In the genomic region with DNA sequence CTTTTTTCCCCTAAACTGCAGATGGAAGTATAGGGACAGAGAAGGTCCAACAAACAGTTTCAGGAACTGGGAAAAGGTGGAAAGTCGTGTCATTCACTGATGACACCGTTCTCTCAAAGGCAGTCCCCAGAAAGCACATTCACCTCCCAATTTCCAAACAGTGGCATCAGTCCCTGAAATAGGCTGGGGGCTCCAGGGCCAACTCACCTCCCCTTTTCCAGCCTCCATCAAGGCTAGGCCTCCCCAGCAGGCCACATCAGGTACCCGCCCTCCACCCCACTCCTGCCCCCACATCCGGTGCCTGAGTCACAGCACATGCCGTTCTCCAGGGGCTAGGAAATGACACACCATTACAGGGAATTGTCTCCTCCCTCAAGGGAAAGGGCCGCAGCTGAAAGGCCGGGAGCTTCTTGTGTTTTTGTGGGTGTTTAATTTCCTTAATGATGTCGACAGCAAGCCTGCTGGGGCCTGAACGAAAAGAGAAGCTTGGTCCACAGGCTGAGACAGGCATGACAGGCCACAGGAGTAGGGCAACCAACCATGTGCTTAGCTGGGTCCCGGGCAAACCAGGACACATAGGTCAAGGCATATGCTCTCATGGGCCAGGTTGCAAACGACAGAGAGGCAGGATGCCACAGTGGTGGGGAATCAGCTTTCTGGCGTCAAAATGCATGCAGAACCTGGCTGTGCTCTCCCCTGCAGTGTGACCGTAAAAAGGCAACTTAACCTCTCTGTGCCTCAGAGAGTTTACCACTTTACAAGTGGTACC, we compare ENCODE assay signal across 8 cellular contexts. TPM values are rescaled to one million over a fixed set of nuclear protein-coding genes. Genes with fewer than 3 reads are reported as not detected.
DNase-seq lines count a peak whose midpoint lies in the region; ATAC-seq and TF ChIP-seq lines count a peak whose summit lies in the region.

No MANE protein-coding gene starts in this region.

- no peak for TF ChIP-seq CTCF in CD4-positive, alpha-beta T cell (IDR thresholded peaks at IDR 0.05)

- H3K27me3 Mint-ChIP-seq in CD4-positive, alpha-beta T cell, result no peaks in the 10 kb centered on the region

- peaks cover 72% of the 10 kb centered on the region for H3K4me1 Mint-ChIP-seq in CD4-positive, alpha-beta T cell (ENCODE audit: low read depth)

- peak in 9 of 10 experiments; percentile 15 to 53 (median 40) for DNase-seq in CD4-positive, alpha-beta T cell
- DNase-seq in NCI-H1436 treated with DMSO at 0.1 percent for 48 hours (lab: John Stamatoyannopoulos, UW), result peak; percentile 83
- peak; percentile 34 to 51 for DNase-seq in activated CD4-positive, alpha-beta T cell treated with anti-CD3 and anti-CD28 coated beads, Interleukin-2, amount 50 U/mL, for 24 hours (ENCODE audit: low read depth in 1 of 2, low spot score in 1 of 2)
- DNase-seq in dermis microvascular lymphatic vessel endothelial cell (ENCODE audit: low read depth in 2 of 2), result peak; percentile 93 to 98
- DNase-seq in lung microvascular endothelial cell (ENCODE audit: low read depth in 2 of 2), result peak; percentile 95 to 98
- peak; percentile 22 for DNase-seq in stimulated activated CD8-positive, alpha-beta memory T cell treated with anti-CD3 and anti-CD28 coated beads, Interleukin-12 subunit alpha, Interleukin-12 subunit beta, amount 100 ng/mL, for 1 hour (ENCODE audit: low read depth)
- DNase-seq in cerebellar nuclear complex (lab: John Stamatoyannopoulos, UW), result no peak

- no peaks in the 10 kb centered on the region for H3K9me3 Mint-ChIP-seq in CD4-positive, alpha-beta T cell

- peak overlapping the region; percentile 38 for H3K4me3 Mint-ChIP-seq in CD4-positive, alpha-beta T cell

- peak overlapping the region; percentile 37 for H3K27ac ChIP-seq in CD4-positive, alpha-beta T cell (ENCODE audit: low read depth, low read length)

- H3K9me3 ChIP-seq in CD4-positive, alpha-beta T cell (ENCODE audit: control insufficient read depth, low read length), result no peaks in the 10 kb centered on the region

- POLR2A ChIA-PET in CD4-positive, alpha-beta T cell (lab: Charles Lee), result interaction anchor here (1.5 kb wide), 1 partner anchor 39 kb away, joined by 9 read pairs; a partner anchor contains a TSS

- peaks cover 25% of the 10 kb centered on the region for H3K36me3 Mint-ChIP-seq in CD4-positive, alpha-beta T cell (ENCODE audit: low read depth)

- H3K27ac Mint-ChIP-seq in CD4-positive, alpha-beta T cell, result peak overlapping the region; percentile 81

- ATAC-seq in CD4-positive, alpha-beta T cell (ENCODE audit: poor library complexity), result peak; percentile 75
- ATAC-seq in GM21390 (IDR thresholded peaks at IDR 0.05; ENCODE audit: unreplicated experiment), result no peak

- intact Hi-C loops in CD4-positive, alpha-beta T cell (cut with DNase I, micrococcal nuclease), result loop anchor here in 1 of 2 experiments (5.0 kb wide), 1 partner anchor 35 kb away; no protein-coding TSS in a partner anchor

- no peaks in the 10 kb centered on the region for H3K27me3 ChIP-seq in CD4-positive, alpha-beta T cell (ENCODE audit: control insufficient read depth, insufficient read depth, low read length)

- CTCF ChIA-PET in CD4-positive, alpha-beta T cell (lab: Charles Lee), result interaction anchor here (1.0 to 2.4 kb wide), 3 partner anchors 44 to 67 kb away, joined by 3 to 16 read pairs (median 3); no protein-coding TSS in a partner anchor

RNA-seq across cellular contexts. Expression of a gene that starts 39.2 kb away (rescaled TPM):
- 10 to 100 TPM; 33.0 to 34.3 TPM for total RNA-seq in CD4-positive, alpha-beta T cell
- total RNA-seq in dermis microvascular lymphatic vessel endothelial cell, result 24.9 and 28.3 TPM in 2 replicates
- 34.2 and 74.8 TPM in 2 replicates for total RNA-seq in lung microvascular endothelial cell

Comparison
In these comparisons a context has a peak if more than half of its experiments do, and no peak if none do; other contexts are left out.
1. DNase-seq: peak in CD4-positive, alpha-beta T cell (9 of 10), NCI-H1436 treated with DMSO at 0.1 percent for 48 hours (single experiment), activated CD4-positive, alpha-beta T cell treated with anti-CD3 and anti-CD28 coated beads, Interleukin-2, amount 50 U/mL, for 24 hours (2 of 2), dermis microvascular lymphatic vessel endothelial cell (2 of 2), lung microvascular endothelial cell (2 of 2) and stimulated activated CD8-positive, alpha-beta memory T cell treated with anti-CD3 and anti-CD28 coated beads, Interleukin-12 subunit alpha, Interleukin-12 subunit beta, amount 100 ng/mL, for 1 hour (single experiment); none in cerebellar nuclear complex (0 of 2).